Comparison of ENCODE assay signal across 18 cellular contexts in genomic region chr1:182847105-182847504, GRCh38. TPM values are rescaled to one million over a fixed set of nuclear protein-coding genes. Genes with fewer than 3 reads are reported as not detected.
DNase-seq lines count a peak whose midpoint lies in the region; ATAC-seq and TF ChIP-seq lines count a peak whose summit lies in the region.
"Had no signal": no experiment of that assay in that cellular context is flagged by ENCODE, and none has a peak within 500 bp of the region (broad histone marks: within the 10 kb centered on the region; RNA-seq: fewer than 3 reads in every experiment).

No MANE protein-coding gene starts in this region.

- no peaks in the 10 kb centered on the region for H3K9me2 ChIP-seq in HCT116 (ENCODE audit: insufficient read depth)

- peak overlapping the region; percentile 83 for H3K27ac Mint-ChIP-seq in activated T-cell treated with anti-CD3 and anti-CD28 coated beads, Interleukin-2, amount 50 U/mL, for 24 hours
- H3K27ac Mint-ChIP-seq in activated T-helper 2 cell treated with anti-CD3 and anti-CD28 coated beads, Interferon-gamma antibody, Interleukin-2, Interleukin-4, amounts not matched to agents 10 μg/mL and 5 μg/mL and 100 μg/mL, durations not matched to agents 14 hours and 24 hours and 36 hours: peak overlapping the region; percentile 29
- H3K27ac Mint-ChIP-seq: HFFc6 had no signal

- TF ChIP-seq POLR2A in HCT116 (IDR thresholded peaks at IDR 0.05; ENCODE audit: borderline replicate concordance, extremely low read depth, insufficient read depth, insufficient read length): no peak

- no peaks in the 10 kb centered on the region for H3K27me3 ChIP-seq in HCT116 (ENCODE audit: insufficient read depth, low read length)
- H3K27me3 ChIP-seq in osteoblast (ENCODE audit: insufficient read depth, low read length): no peaks in the 10 kb centered on the region
- H3K27me3 ChIP-seq: BLaER1 treated with 17β-estradiol and CSF1 and Interleukin-3, amounts not matched to agents 10 nM and 100 nM had no signal

- H3K4me2 ChIP-seq in HCT116 (ENCODE audit: low read length) (no peak overlapping the region), osteoblast (ENCODE audit: insufficient read depth, low read length) (no peak overlapping the region)
- H3K4me2 ChIP-seq: BLaER1 treated with 17β-estradiol and CSF1 and Interleukin-3, amounts not matched to agents 10 nM and 100 nM had no signal

- TSS peak; percentile 0 for BruUV-seq in HCT116 (replicated peaks; lab: Mats Ljungman, UMichigan)

- H3K79me2 ChIP-seq in HCT116 (ENCODE audit: insufficient read depth, low read length): peaks cover 100% of the 10 kb centered on the region
- peaks cover 99% of the 10 kb centered on the region for H3K79me2 ChIP-seq in osteoblast (ENCODE audit: insufficient read depth, low read length)

- no peak overlapping the region for H2AFZ ChIP-seq in HCT116 (ENCODE audit: low read depth, low read length, poor library complexity, severe bottlenecking)
- no peak overlapping the region for H2AFZ ChIP-seq in osteoblast (ENCODE audit: low read length)

- in situ Hi-C loops in ACHN (cut with HindIII; ENCODE audit: low pct_ligation_motif_present, low pct_unique_long_range_greater_than_20kb, low sequenced_read_pairs): no loop called here

- intact Hi-C loops in HCT116 (cut with micrococcal nuclease): no loop called here
- intact Hi-C loops in activated T-helper 2 cell treated with anti-CD3 and anti-CD28 coated beads, Interferon-gamma antibody, Interleukin-2, Interleukin-4, amounts not matched to agents 10 μg/mL and 5 μg/mL and 100 μg/mL, durations not matched to agents 14 hours and 24 hours and 36 hours (cut with micrococcal nuclease): loop anchor here (10.0 kb wide), 2 partner anchors 628 to 788 kb away; partner anchors contain the start of genes ARPC5 and SMG7
- intact Hi-C loops in left colon (cut with DNase I, micrococcal nuclease): no loop called here

- TF ChIP-seq RAD21 in HCT116 (IDR thresholded peaks at IDR 0.05; ENCODE audit: low read depth): no peak

- no peaks in the 10 kb centered on the region for H3K9me3 Mint-ChIP-seq in activated T-cell treated with anti-CD3 and anti-CD28 coated beads, Interleukin-2, amount 50 U/mL, for 24 hours
- no peaks in the 10 kb centered on the region for H3K9me3 Mint-ChIP-seq in activated T-helper 2 cell treated with anti-CD3 and anti-CD28 coated beads, Interferon-gamma antibody, Interleukin-2, Interleukin-4, amounts not matched to agents 10 μg/mL and 5 μg/mL and 100 μg/mL, durations not matched to agents 14 hours and 24 hours and 36 hours
- H3K9me3 Mint-ChIP-seq: HFFc6 had no signal

- DNase-seq in activated T-cell treated with anti-CD3 and anti-CD28 coated beads, Interleukin-2, amount 50 U/mL, for 24 hours: no peak
- no peak for DNase-seq in activated T-cell treated with anti-CD3 and anti-CD28 coated beads for 4 hours
- no peak for DNase-seq in HCT116 (ENCODE audit: low read depth, low spot score)
- no peak for DNase-seq in activated T-helper 2 cell treated with anti-CD3 and anti-CD28 coated beads, Interferon-gamma antibody, Interleukin-2, Interleukin-4, amounts not matched to agents 10 μg/mL and 5 μg/mL and 100 μg/mL, durations not matched to agents 14 hours and 24 hours and 36 hours (ENCODE audit: low spot score)
- peak; percentile 6 for DNase-seq in osteoblast (ENCODE audit: insufficient read length, low spot score, missing footprints)
- DNase-seq in OCI-M1 (lab: John Stamatoyannopoulos, UW): no peak
- DNase-seq in left colon: no peak
- DNase-seq in ACHN: no peak
- DNase-seq: DMS 273 treated with DMSO at 0.1 percent for 48 hours; GOT3; HFFc6; Karpas-422; NCI-H1105; NCI-H187 treated with DMSO at 0.1 percent for 48 hours; NCI-H69; NK-92 treated with Interleukin-12 subunit alpha and Interleukin-12 subunit beta, amount 100 ng/mL, for 24 hours had no signal

- RAD21 ChIA-PET in HCT116 (lab: Charles Lee; ENCODE audit: low non-redundant PET in 1 of 2, low total read pairs in 2 of 2, uncharacterized antibody in 2 of 2, unreplicated experiment in 2 of 2): no interaction called here

- peaks cover 0 to 3% of the 10 kb centered on the region in 2 experiments; a peak in 1 of 4 replicates for H3K4me1 ChIP-seq in HCT116 (ENCODE audit: control insufficient read depth in 1 of 2, insufficient read depth in 2 of 2, low read length in 2 of 2)
- H3K4me1 ChIP-seq in osteoblast (ENCODE audit: insufficient read depth, low read length): peaks cover 3% of the 10 kb centered on the region

- no peak overlapping the region for H3K9ac ChIP-seq in HCT116 (ENCODE audit: low read length)
- H3K9ac ChIP-seq: BLaER1 treated with 17β-estradiol and CSF1 and Interleukin-3, amounts not matched to agents 10 nM and 100 nM had no signal

- no peak for ATAC-seq in HCT116
- ATAC-seq in left colon: no peak

- no peak overlapping the region for H3K4me3 Mint-ChIP-seq in activated T-cell treated with anti-CD3 and anti-CD28 coated beads, Interleukin-2, amount 50 U/mL, for 24 hours
- H3K4me3 Mint-ChIP-seq in activated T-helper 2 cell treated with anti-CD3 and anti-CD28 coated beads, Interferon-gamma antibody, Interleukin-2, Interleukin-4, amounts not matched to agents 10 μg/mL and 5 μg/mL and 100 μg/mL, durations not matched to agents 14 hours and 24 hours and 36 hours (ENCODE audit: low read depth): no peak overlapping the region
- H3K4me3 Mint-ChIP-seq: HFFc6 had no signal

- peaks cover 94% of the 10 kb centered on the region for H3K4me1 Mint-ChIP-seq in activated T-cell treated with anti-CD3 and anti-CD28 coated beads, Interleukin-2, amount 50 U/mL, for 24 hours (ENCODE audit: low read depth)
- H3K4me1 Mint-ChIP-seq in activated T-helper 2 cell treated with anti-CD3 and anti-CD28 coated beads, Interferon-gamma antibody, Interleukin-2, Interleukin-4, amounts not matched to agents 10 μg/mL and 5 μg/mL and 100 μg/mL, durations not matched to agents 14 hours and 24 hours and 36 hours (ENCODE audit: low read depth): peaks cover 67% of the 10 kb centered on the region

- peaks cover 98% of the 10 kb centered on the region for H3K36me3 Mint-ChIP-seq in activated T-cell treated with anti-CD3 and anti-CD28 coated beads, Interleukin-2, amount 50 U/mL, for 24 hours (ENCODE audit: low read depth)
- H3K36me3 Mint-ChIP-seq in activated T-helper 2 cell treated with anti-CD3 and anti-CD28 coated beads, Interferon-gamma antibody, Interleukin-2, Interleukin-4, amounts not matched to agents 10 μg/mL and 5 μg/mL and 100 μg/mL, durations not matched to agents 14 hours and 24 hours and 36 hours (ENCODE audit: low read depth): peaks cover 94% of the 10 kb centered on the region

- H3K9me3 ChIP-seq in HCT116 (ENCODE audit: control insufficient read depth in 1 of 2, insufficient read depth in 1 of 2, low read depth in 1 of 2, low read length in 2 of 2) (no peaks in the 10 kb centered on the region), osteoblast (ENCODE audit: low read depth, low read length) (no peaks in the 10 kb centered on the region)
- H3K9me3 ChIP-seq: BLaER1 treated with 17β-estradiol and CSF1 and Interleukin-3, amounts not matched to agents 10 nM and 100 nM had no signal

- H3K36me3 ChIP-seq in HCT116 (ENCODE audit: control insufficient read depth in 1 of 2, insufficient read depth in 2 of 2, low read length in 2 of 2): peaks cover 61 to 65% of the 10 kb centered on the region in 2 experiments
- H3K36me3 ChIP-seq in osteoblast (ENCODE audit: insufficient read depth, low read length): peaks cover 92% of the 10 kb centered on the region

- H3K27me3 Mint-ChIP-seq in activated T-cell treated with anti-CD3 and anti-CD28 coated beads, Interleukin-2, amount 50 U/mL, for 24 hours: no peaks in the 10 kb centered on the region
- no peaks in the 10 kb centered on the region for H3K27me3 Mint-ChIP-seq in activated T-helper 2 cell treated with anti-CD3 and anti-CD28 coated beads, Interferon-gamma antibody, Interleukin-2, Interleukin-4, amounts not matched to agents 10 μg/mL and 5 μg/mL and 100 μg/mL, durations not matched to agents 14 hours and 24 hours and 36 hours (ENCODE audit: low read depth)

- no peak for TF ChIP-seq CTCF in HCT116 (IDR thresholded peaks at IDR 0.05 in 2 of 3, conservative IDR thresholded peaks at IDR 0.05 in 1 of 3; ENCODE audit: borderline replicate concordance in 1 of 3, insufficient read depth in 1 of 3, low read depth in 2 of 3, low read length in 2 of 3)
- no peak for TF ChIP-seq CTCF in osteoblast (IDR thresholded peaks at IDR 0.05; ENCODE audit: extremely low read depth, low read depth, low read length)

- H3K4me3 ChIP-seq in HCT116 (replicated peaks in 1 of 2; ENCODE audit: low read depth in 1 of 2, low read length in 2 of 2): no peak overlapping the region
- H3K4me3 ChIP-seq in osteoblast (ENCODE audit: insufficient read depth, low read length): no peak overlapping the region
- H3K4me3 ChIP-seq: BLaER1 treated with 17β-estradiol and CSF1 and Interleukin-3, amounts not matched to agents 10 nM and 100 nM had no signal

- no peak overlapping the region for H3K27ac ChIP-seq in HCT116 (ENCODE audit: low read depth, low read length)
- H3K27ac ChIP-seq in osteoblast (ENCODE audit: low read depth, low read length): no peak overlapping the region
- H3K27ac ChIP-seq: BLaER1 treated with 17β-estradiol and CSF1 and Interleukin-3, amounts not matched to agents 10 nM and 100 nM; RWPE1 had no signal

- H4K20me1 ChIP-seq in HCT116 (ENCODE audit: insufficient read depth): peaks cover 83% of the 10 kb centered on the region; the same call in 1 of the 2 replicates
- H4K20me1 ChIP-seq in osteoblast (ENCODE audit: insufficient read depth, low read length): peaks cover 75% of the 10 kb centered on the region

- POLR2A ChIA-PET in HCT116 (lab: Charles Lee): no interaction called here

- CTCF ChIA-PET in HCT116 (lab: Charles Lee): no interaction called here

TF ChIP-seq in HCT116, 20 proteins besides CTCF, POLR2A, EP300 and RAD21 (continues in another document):
- TF ChIP-seq SP1 (IDR thresholded peaks at IDR 0.05; ENCODE audit: low read depth) (no peak), EZH2 (IDR thresholded peaks at IDR 0.05) (no peak), SRF (IDR thresholded peaks at IDR 0.05; ENCODE audit: low read depth) (no peak), EGR1 (IDR thresholded peaks at IDR 0.05; ENCODE audit: low read depth) (no peak), SIN3A (IDR thresholded peaks at IDR 0.05; ENCODE audit: low read depth) (no peak), EZH2phosphoT487 (IDR thresholded peaks at IDR 0.05; ENCODE audit: borderline replicate concordance) (no peak), JUND (IDR thresholded peaks at IDR 0.05) (no peak)

RNA-seq across cellular contexts. Expression of gene DHX9, which starts 8.0 kb away (rescaled TPM):
- total RNA-seq in HCT116 (2021; ENCODE audit: unreplicated experiment) (220 TPM), osteoblast (107 and 118 TPM in 2 replicates), left colon (10 to 100 TPM; 92.4 to 95.8 TPM)
- polyA plus RNA-seq in HCT116 (2012): 101 and 124 TPM in 2 replicates
- total RNA-seq in activated T-helper 2 cell treated with anti-CD3 and anti-CD28 coated beads, Interferon-gamma antibody, Interleukin-2, Interleukin-4, amounts not matched to agents 10 μg/mL and 5 μg/mL and 100 μg/mL, durations not matched to agents 14 hours and 24 hours and 36 hours: 302 and 322 TPM in 2 replicates

RNA-seq across cellular contexts. Expression of gene NPL, which starts 57.5 kb away (rescaled TPM):
- total RNA-seq in HCT116 (2021; ENCODE audit: unreplicated experiment) (0.39 TPM), osteoblast (1.5 and 2.5 TPM in 2 replicates), left colon (10 to 100 TPM in 1 of 2 donors, 1 to 10 TPM in 1; 9.4 to 15.4 TPM)
- polyA plus RNA-seq in HCT116 (2012): 0.06 and 0.12 TPM in 2 replicates
- total RNA-seq in activated T-helper 2 cell treated with anti-CD3 and anti-CD28 coated beads, Interferon-gamma antibody, Interleukin-2, Interleukin-4, amounts not matched to agents 10 μg/mL and 5 μg/mL and 100 μg/mL, durations not matched to agents 14 hours and 24 hours and 36 hours: 3.0 and 4.6 TPM in 2 replicates
